31 cellular contexts compared by ENCODE assay signal in the genomic region with DNA sequence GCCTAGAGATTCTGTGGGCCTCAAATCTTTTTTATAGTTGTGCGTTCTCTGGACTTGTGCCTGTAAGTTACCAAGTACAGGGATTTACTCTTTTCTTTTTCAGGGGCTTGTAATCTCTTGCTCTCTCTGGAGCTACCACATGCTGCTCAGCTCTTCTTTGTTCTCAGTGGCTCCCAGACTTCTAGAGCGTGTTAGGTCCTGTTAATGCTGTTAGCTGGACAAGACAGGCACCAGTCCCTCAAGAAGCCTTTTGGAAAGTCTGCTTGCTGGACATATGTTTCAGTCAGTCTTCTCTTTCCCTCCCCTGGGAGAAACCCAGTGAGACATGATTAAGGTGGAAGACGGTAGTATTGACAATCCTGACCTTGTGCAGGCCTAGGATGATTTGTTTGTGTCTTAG. TPM values are rescaled to one million over a fixed set of nuclear protein-coding genes. Genes with fewer than 3 reads are reported as not detected.
"Had no signal": no experiment of that assay in that cellular context is flagged by ENCODE, and none has a peak within 500 bp of the region (broad histone marks: within the 10 kb centered on the region; RNA-seq: fewer than 3 reads in every experiment).

No MANE protein-coding gene starts in this region.

- ATAC-seq: activated CD8-positive, alpha-beta memory T cell treated with anti-CD3 and anti-CD28 coated beads, Interleukin-2, amount 10 ng/mL, durations not matched to agents 7 days and 5 days; Panc1 had no signal

- H3K9me3 Mint-ChIP-seq: activated CD4-positive, alpha-beta T cell treated with anti-CD3 and anti-CD28 coated beads, Interleukin-2, amount 10 ng/mL, durations not matched to agents 24 days and 14 days; activated naive CD4-positive, alpha-beta T cell treated with anti-CD3 and anti-CD28 coated beads, Interleukin-2, amount 50 U/mL, for 24 hours; activated T-helper 1 cell treated with anti-CD3 and anti-CD28 coated beads, Interleukin-12 subunit alpha, Interleukin-12 subunit beta, Interleukin-2, Interleukin-4 antibody, amounts not matched to agents 30 ng/mL and 10 ng/mL and 1 ng/mL, durations not matched to agents 14 hours and 24 hours and 36 hours; T-helper 1 cell treated with Interleukin-12 subunit alpha and Interleukin-12 subunit beta and Interleukin-4 antibody, amounts not matched to agents 30 μg/mL and 1 μg/mL, for 36 hours had no signal

- H3K4me1 Mint-ChIP-seq: activated B cell treated with CpG ODN at 0.5 μM for 24 hours; activated CD4-positive, alpha-beta T cell treated with anti-CD3 and anti-CD28 coated beads, Interleukin-2, amount 10 ng/mL, durations not matched to agents 24 days and 14 days; activated CD8-positive, alpha-beta memory T cell treated with anti-CD3 and anti-CD28 coated beads, Interleukin-2, amount 10 ng/mL, durations not matched to agents 7 days and 5 days; activated naive CD4-positive, alpha-beta T cell treated with anti-CD3 and anti-CD28 coated beads, Interleukin-2, amount 50 U/mL, for 24 hours; central memory CD8-positive, alpha-beta T cell; IgD-negative memory B cell had no signal

- DNase-seq: activated B cell treated with CpG ODN at 0.5 μM for 24 hours; activated CD4-positive, alpha-beta T cell treated with anti-CD3 and anti-CD28 coated beads for 1 hour; activated CD4-positive, alpha-beta T cell treated with anti-CD3 and anti-CD28 coated beads, Interleukin-2, amount 10 ng/mL, durations not matched to agents 24 days and 14 days; activated CD4-positive, alpha-beta T cell treated with anti-CD3 and anti-CD28 coated beads, Interleukin-2, amount 50 U/mL, for 48 hours; activated CD8-positive, alpha-beta memory T cell treated with anti-CD3 and anti-CD28 coated beads, Interleukin-2, amount 10 ng/mL, durations not matched to agents 7 days and 5 days; activated effector memory CD4-positive, alpha-beta T cell treated with Interleukin-2 at 50 U/mL for 16 hours; activated naive CD4-positive, alpha-beta T cell; activated T-cell treated with anti-CD3 and anti-CD28 coated beads, Interleukin-2, amount 50 U/mL, for 24 hours; aorta; KG1; MG63; MV-4-11; NCI-H1092 treated with DMSO at 0.1 percent for 48 hours; NCI-H1417 treated with DMSO at 0.1 percent for 48 hours; NCI-H187; NCI-H2081 treated with DMSO at 0.1 percent for 48 hours; NCI-H2227 treated with DMSO at 0.1 percent for 48 hours; NCI-H446 treated with DMSO at 0.1 percent for 48 hours; NCI-H524 treated with DMSO at 0.1 percent for 48 hours; NCI-H774; NK-92 treated with Interleukin-12 subunit alpha and Interleukin-12 subunit beta, amount 100 ng/mL, for 24 hours; OCI-M1; Right ventricle myocardium superior; RPMI8226 had no signal

- H3K27ac ChIP-seq: SJSA1 had no signal

- H3K4me1 ChIP-seq: SJSA1 had no signal

- H3K36me3 ChIP-seq: MG63, SJSA1 had no signal

- H3K27me3 Mint-ChIP-seq: activated B cell treated with CpG ODN at 0.5 μM for 24 hours; activated CD4-positive, alpha-beta T cell treated with anti-CD3 and anti-CD28 coated beads, Interleukin-2, amount 10 ng/mL, durations not matched to agents 24 days and 14 days; activated CD8-positive, alpha-beta memory T cell treated with anti-CD3 and anti-CD28 coated beads, Interleukin-2, amount 10 ng/mL, durations not matched to agents 7 days and 5 days; central memory CD8-positive, alpha-beta T cell; IgD-negative memory B cell had no signal

- H3K27me3 ChIP-seq: MG63, SJSA1 had no signal

- H3K4me3 Mint-ChIP-seq: activated B cell treated with CpG ODN at 0.5 μM for 24 hours; activated CD4-positive, alpha-beta T cell treated with anti-CD3 and anti-CD28 coated beads, Interleukin-2, amount 10 ng/mL, durations not matched to agents 24 days and 14 days; activated CD8-positive, alpha-beta memory T cell treated with anti-CD3 and anti-CD28 coated beads, Interleukin-2, amount 10 ng/mL, durations not matched to agents 7 days and 5 days; activated naive CD4-positive, alpha-beta T cell treated with anti-CD3 and anti-CD28 coated beads, Interleukin-2, amount 50 U/mL, for 24 hours; activated T-cell treated with anti-CD3 and anti-CD28 coated beads, Interleukin-2, amount 50 U/mL, for 24 hours; activated T-helper 1 cell treated with anti-CD3 and anti-CD28 coated beads, Interleukin-12 subunit alpha, Interleukin-12 subunit beta, Interleukin-2, Interleukin-4 antibody, amounts not matched to agents 30 ng/mL and 10 ng/mL and 1 ng/mL, durations not matched to agents 14 hours and 24 hours and 36 hours; central memory CD8-positive, alpha-beta T cell; IgD-negative memory B cell; T-helper 1 cell treated with Interleukin-12 subunit alpha and Interleukin-12 subunit beta and Interleukin-4 antibody, amounts not matched to agents 30 μg/mL and 1 μg/mL, for 36 hours had no signal

- H3K9me3 ChIP-seq: SJSA1 had no signal

- H3K4me3 ChIP-seq: MG63, SJSA1 had no signal

- H3K36me3 Mint-ChIP-seq: activated CD8-positive, alpha-beta memory T cell treated with anti-CD3 and anti-CD28 coated beads, Interleukin-2, amount 10 ng/mL, durations not matched to agents 7 days and 5 days; activated naive CD4-positive, alpha-beta T cell treated with anti-CD3 and anti-CD28 coated beads, Interleukin-2, amount 50 U/mL, for 24 hours; IgD-negative memory B cell had no signal

- H3K27ac Mint-ChIP-seq: activated B cell treated with CpG ODN at 0.5 μM for 24 hours; activated CD4-positive, alpha-beta T cell treated with anti-CD3 and anti-CD28 coated beads, Interleukin-2, amount 10 ng/mL, durations not matched to agents 24 days and 14 days; activated CD8-positive, alpha-beta memory T cell treated with anti-CD3 and anti-CD28 coated beads, Interleukin-2, amount 10 ng/mL, durations not matched to agents 7 days and 5 days; activated naive CD4-positive, alpha-beta T cell treated with anti-CD3 and anti-CD28 coated beads, Interleukin-2, amount 50 U/mL, for 24 hours; activated T-cell treated with anti-CD3 and anti-CD28 coated beads, Interleukin-2, amount 50 U/mL, for 24 hours; activated T-helper 1 cell treated with anti-CD3 and anti-CD28 coated beads, Interleukin-12 subunit alpha, Interleukin-12 subunit beta, Interleukin-2, Interleukin-4 antibody, amounts not matched to agents 30 ng/mL and 10 ng/mL and 1 ng/mL, durations not matched to agents 14 hours and 24 hours and 36 hours; IgD-negative memory B cell; T-helper 1 cell treated with Interleukin-12 subunit alpha and Interleukin-12 subunit beta and Interleukin-4 antibody, amounts not matched to agents 30 μg/mL and 1 μg/mL, for 36 hours had no signal

RNA-seq across cellular contexts. Expression of a gene that starts 29.4 kb away (rescaled TPM):
- total RNA-seq: activated B cell treated with CpG ODN at 0.5 μM for 24 hours; activated CD4-positive, alpha-beta T cell treated with anti-CD3 and anti-CD28 coated beads, Interleukin-2, amount 10 ng/mL, durations not matched to agents 24 days and 14 days; activated CD8-positive, alpha-beta memory T cell treated with anti-CD3 and anti-CD28 coated beads, Interleukin-2, amount 10 ng/mL, durations not matched to agents 7 days and 5 days; activated T-helper 1 cell treated with anti-CD3 and anti-CD28 coated beads, Interleukin-12 subunit alpha, Interleukin-12 subunit beta, Interleukin-2, Interleukin-4 antibody, amounts not matched to agents 30 ng/mL and 10 ng/mL and 1 ng/mL, durations not matched to agents 14 hours and 24 hours and 36 hours; SJSA1 had no signal
- polyA plus RNA-seq: IgD-negative memory B cell had no signal
